11 cellular contexts compared by ENCODE assay signal in the genomic region with DNA sequence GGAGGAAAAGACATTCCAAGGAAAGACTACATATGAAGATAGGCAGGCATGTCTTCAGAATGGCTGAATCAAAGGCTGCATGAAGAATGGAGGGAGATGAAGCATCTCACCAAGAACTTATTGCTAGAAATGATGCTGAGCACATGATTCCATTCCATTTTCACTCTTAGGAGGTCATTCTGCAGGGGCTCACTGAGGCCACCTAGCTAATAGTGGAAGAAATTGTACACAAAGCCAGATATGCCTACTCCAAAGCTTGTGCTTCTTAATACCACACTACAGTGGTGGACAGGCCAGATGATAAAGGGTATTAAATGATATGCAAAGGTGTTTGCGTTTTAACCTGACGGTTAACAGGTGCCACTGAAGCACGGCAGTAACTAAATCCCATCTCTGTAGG. TPM values are rescaled to one million over a fixed set of nuclear protein-coding genes. Genes with fewer than 3 reads are reported as not detected.
DNase-seq lines count a peak whose midpoint lies in the region; ATAC-seq and TF ChIP-seq lines count a peak whose summit lies in the region.
"Had no signal": no experiment of that assay in that cellular context is flagged by ENCODE, and none has a peak within 500 bp of the region (broad histone marks: within the 10 kb centered on the region; RNA-seq: fewer than 3 reads in every experiment).

No MANE protein-coding gene starts in this region.

- H3K27me3 ChIP-seq in RWPE2 (ENCODE audit: insufficient read depth, poor library complexity, severe bottlenecking) (no peaks in the 10 kb centered on the region), sigmoid colon (no peaks in the 10 kb centered on the region)

- no peak overlapping the region for H3K27ac Mint-ChIP-seq in T-helper 2 cell treated with Interferon-gamma antibody and Interleukin-4, amounts not matched to agents 5 μg/mL and 100 μg/mL, for 36 hours

- no peak for TF ChIP-seq EP300 in sigmoid colon (IDR thresholded peaks at IDR 0.05)

- H3K4me3 ChIP-seq in RWPE2 (ENCODE audit: severe bottlenecking): no peak overlapping the region
- H3K4me3 ChIP-seq in sigmoid colon: no peak overlapping the region
- H3K4me3 ChIP-seq: thoracic aorta had no signal

- intact Hi-C loops in sigmoid colon (cut with DNase I): no loop called here

- H3K36me3 ChIP-seq in RWPE2 (ENCODE audit: low read depth) (peaks cover 67% of the 10 kb centered on the region), sigmoid colon (peaks cover 17 to 84% (median 41%) of the 10 kb centered on the region in 4 donors)

- no peaks in the 10 kb centered on the region for H3K27me3 Mint-ChIP-seq in T-helper 2 cell treated with Interferon-gamma antibody and Interleukin-4, amounts not matched to agents 5 μg/mL and 100 μg/mL, for 36 hours (ENCODE audit: low read depth)
- H3K27me3 Mint-ChIP-seq: CD4-positive, CD25-positive, alpha-beta regulatory T cell had no signal

- no peaks in the 10 kb centered on the region for H3K9me3 Mint-ChIP-seq in T-helper 2 cell treated with Interferon-gamma antibody and Interleukin-4, amounts not matched to agents 5 μg/mL and 100 μg/mL, for 36 hours
- H3K9me3 Mint-ChIP-seq: CD4-positive, CD25-positive, alpha-beta regulatory T cell had no signal

- DNase-seq in RWPE2 (ENCODE audit: low spot score) (no peak), fibroblast of peridontal ligament (ENCODE audit: extremely low read depth) (peak; percentile 5), NOMO-1 treated with DMSO at 0.1 percent for 48 hours (lab: John Stamatoyannopoulos, UW; ENCODE audit: unreplicated experiment) (no peak), sigmoid colon (no peak), NCI-H2029 (lab: John Stamatoyannopoulos, UW) (no peak)
- no peak for DNase-seq in T-helper 2 cell treated with Interferon-gamma antibody and Interleukin-4, amounts not matched to agents 5 μg/mL and 100 μg/mL, for 36 hours (ENCODE audit: low spot score)

- TF ChIP-seq CTCF in 22Rv1 (IDR thresholded peaks at IDR 0.05): peak; percentile 67
- TF ChIP-seq CTCF in GM12873 (IDR thresholded peaks at IDR 0.05; ENCODE audit: insufficient read depth, low read depth, low read length, missing control alignments): peak; percentile 49
- TF ChIP-seq CTCF in RWPE2 (IDR thresholded peaks at IDR 0.05; ENCODE audit: poor library complexity, severe bottlenecking): peak; percentile 39
- TF ChIP-seq CTCF in sigmoid colon (IDR thresholded peaks at IDR 0.05): no peak

- H3K36me3 Mint-ChIP-seq in T-helper 2 cell treated with Interferon-gamma antibody and Interleukin-4, amounts not matched to agents 5 μg/mL and 100 μg/mL, for 36 hours (ENCODE audit: low read depth): peaks cover 26% of the 10 kb centered on the region

- H3K9me3 ChIP-seq in RWPE2 (ENCODE audit: severe bottlenecking) (no peaks in the 10 kb centered on the region), sigmoid colon (no peaks in the 10 kb centered on the region)
- H3K9me3 ChIP-seq: thoracic aorta had no signal

- peaks cover 4% of the 10 kb centered on the region for H3K4me1 ChIP-seq in RWPE2 (ENCODE audit: insufficient read depth, poor library complexity, severe bottlenecking)
- H3K4me1 ChIP-seq in sigmoid colon: no peaks in the 10 kb centered on the region

- WGBS in sigmoid colon, 2 donors: 90 to 92% methylated on average over 3 of the region's 3 CpGs

- no peak overlapping the region for H3K27ac ChIP-seq in 22Rv1
- no peak overlapping the region for H3K27ac ChIP-seq in RWPE2 (ENCODE audit: poor library complexity, severe bottlenecking)
- no peak overlapping the region for H3K27ac ChIP-seq in sigmoid colon
- H3K27ac ChIP-seq: thoracic aorta had no signal

- no peaks in the 10 kb centered on the region for H3K4me1 Mint-ChIP-seq in T-helper 2 cell treated with Interferon-gamma antibody and Interleukin-4, amounts not matched to agents 5 μg/mL and 100 μg/mL, for 36 hours (ENCODE audit: low read depth)

- no peak for ATAC-seq in RWPE2 (ENCODE audit: low read depth)

- H3K4me3 Mint-ChIP-seq in T-helper 2 cell treated with Interferon-gamma antibody and Interleukin-4, amounts not matched to agents 5 μg/mL and 100 μg/mL, for 36 hours: no peak overlapping the region
- H3K4me3 Mint-ChIP-seq: CD4-positive, CD25-positive, alpha-beta regulatory T cell had no signal

- no peak for TF ChIP-seq POLR2A in sigmoid colon (IDR thresholded peaks at IDR 0.05)

RNA-seq across cellular contexts. Expression of gene NDUFA8, which starts 14.7 kb away (rescaled TPM):
- 100 to 1,000 TPM in 1 of 4 donors, 10 to 100 TPM in 3; 63.9 to 106 (median 88.8) TPM for total RNA-seq in sigmoid colon
- 100 to 1,000 TPM in 2 of 3 donors, 10 to 100 TPM in 1; 92.7 to 194 (median 134) TPM for polyA plus RNA-seq in sigmoid colon

RNA-seq across cellular contexts. Expression of gene MORN5, which starts 14.9 kb away (rescaled TPM):
- 10 to 100 TPM; 26.5 to 45.7 (median 34.2) TPM for total RNA-seq in sigmoid colon
- 1 to 10 TPM in 2 of 3 donors, not detected in 1; 2.4 to 5.4 TPM for polyA plus RNA-seq in sigmoid colon
- total RNA-seq: CD4-positive, CD25-positive, alpha-beta regulatory T cell; myocyte; thoracic aorta had no signal
- polyA plus RNA-seq: CD4-positive, CD25-positive, alpha-beta regulatory T cell had no signal

RNA-seq across cellular contexts. Expression of gene TTLL11, which starts 51.7 kb away (rescaled TPM):
- total RNA-seq in sigmoid colon: 10 to 100 TPM; 27.6 to 40.7 (median 30.8) TPM
- polyA plus RNA-seq in sigmoid colon: 1 to 10 TPM; 4.2 to 7.6 (median 5.6) TPM

Comparison
In these comparisons a context has a peak if more than half of its experiments do, and no peak if none do; other contexts are left out.
1. CTCF ChIP-seq: peak in 22Rv1 (single experiment), GM12873 (single experiment) and RWPE2 (single experiment); none in sigmoid colon (0 of 4).